8 cellular contexts compared by ENCODE assay signal in genomic region chr3:12158387-12159226, GRCh38. TPM values are rescaled to one million over a fixed set of nuclear protein-coding genes. Genes with fewer than 3 reads are reported as not detected.
A peak's percentile ranks its signal among the peaks of the same experiment; 100 is the strongest.
DNase-seq lines count a peak whose midpoint lies in the region; ATAC-seq and TF ChIP-seq lines count a peak whose summit lies in the region.

TSS of gene TIMP4 (minus strand) at chr3:12158912. CDS start at chr3:12158840, 72 bp downstream.

- intact Hi-C loops in Caco-2 (cut with micrococcal nuclease; ENCODE audit: unreplicated experiment), result no loop called here

- POLR2A ChIA-PET in Caco-2 (lab: Charles Lee), result no interaction called here

- no peak within 1 kb of the TSS for H3K23ac ChIP-seq in trophoblast cell (ENCODE audit: low read length)

- H3K27ac Mint-ChIP-seq in Caco-2 (ENCODE audit: unreplicated experiment) (peak within 1 kb of the TSS; percentile 5), glutamatergic neuron (ENCODE audit: unreplicated experiment) (peak within 1 kb of the TSS; percentile 52)

- H3K79me1 ChIP-seq in trophoblast cell (ENCODE audit: low read length), result peaks cover 10% of the 10 kb centered on the region

- H3K36me3 Mint-ChIP-seq in Caco-2 (ENCODE audit: insufficient read depth, unreplicated experiment), result no peaks in the 10 kb centered on the region
- no peaks in the 10 kb centered on the region for H3K36me3 Mint-ChIP-seq in glutamatergic neuron (ENCODE audit: unreplicated experiment)

- ATAC-seq in GM21786 (IDR thresholded peaks at IDR 0.05; ENCODE audit: unreplicated experiment) (no peak), HG03354 (IDR thresholded peaks at IDR 0.05; ENCODE audit: poor library complexity, severe bottlenecking, unreplicated experiment) (no peak), HG02610 (IDR thresholded peaks at IDR 0.05; ENCODE audit: unreplicated experiment) (no peak)

- no peaks in the 10 kb centered on the region for H3K9me3 Mint-ChIP-seq in Caco-2 (ENCODE audit: unreplicated experiment)
- peaks cover 1% of the 10 kb centered on the region for H3K9me3 Mint-ChIP-seq in glutamatergic neuron (ENCODE audit: unreplicated experiment)

- H3K4me1 ChIP-seq in Caco-2 (peaks cover 13% of the 10 kb centered on the region), trophoblast cell (ENCODE audit: control insufficient read depth in 1 of 2, insufficient read depth in 2 of 2, low read length in 2 of 2) (peaks cover 24 to 27% of the 10 kb centered on the region in 2 experiments)

- H3K4me3 ChIP-seq in Caco-2 (ENCODE audit: low read depth, low read length) (peak within 1 kb of the TSS; percentile 31), trophoblast cell (ENCODE audit: low read depth, low read length) (no peak within 1 kb of the TSS)

- WGBS in trophoblast cell (ENCODE audit: extremely low coverage, insufficient coverage, insufficient read length), result no CpG with 5 or more reads among the region's 34 CpGs

- H3K14ac ChIP-seq in trophoblast cell (ENCODE audit: low read length), result peak within 1 kb of the TSS; percentile 41

- no peak within 1 kb of the TSS for H2AK5ac ChIP-seq in trophoblast cell (ENCODE audit: low read length)

- H4K8ac ChIP-seq in trophoblast cell (ENCODE audit: low read depth, low read length), result peak within 1 kb of the TSS; percentile 62

- H3K4me1 Mint-ChIP-seq in Caco-2 (ENCODE audit: low read depth, unreplicated experiment), result peaks cover 6% of the 10 kb centered on the region
- H3K4me1 Mint-ChIP-seq in glutamatergic neuron (ENCODE audit: low read depth, unreplicated experiment), result peaks cover 6% of the 10 kb centered on the region

- H3K4me3 Mint-ChIP-seq in Caco-2 (ENCODE audit: unreplicated experiment), result peak within 1 kb of the TSS; percentile 38
- H3K4me3 Mint-ChIP-seq in glutamatergic neuron (ENCODE audit: unreplicated experiment), result no peak within 1 kb of the TSS

- H2AFZ ChIP-seq in trophoblast cell (ENCODE audit: insufficient read depth, low read length, poor library complexity), result peak within 1 kb of the TSS; percentile 17

- H3K18ac ChIP-seq in trophoblast cell (ENCODE audit: low read length), result peak within 1 kb of the TSS; percentile 27

- H2BK12ac ChIP-seq in trophoblast cell (ENCODE audit: low read length), result peak within 1 kb of the TSS; percentile 21

- peak within 1 kb of the TSS; percentile 51 for H3K4me2 ChIP-seq in trophoblast cell (ENCODE audit: low read length)

- no peaks in the 10 kb centered on the region for H3K27me3 ChIP-seq in Caco-2 (replicated peaks; ENCODE audit: control insufficient read depth, insufficient read depth, low read length)
- H3K27me3 ChIP-seq in trophoblast cell (ENCODE audit: insufficient read depth, low read length), result no peaks in the 10 kb centered on the region

- CTCF ChIA-PET in Caco-2 (lab: Charles Lee), result no interaction called here

- no peaks in the 10 kb centered on the region for H3K36me3 ChIP-seq in Caco-2 (ENCODE audit: control insufficient read depth, insufficient read depth, low read length)
- no peaks in the 10 kb centered on the region for H3K36me3 ChIP-seq in trophoblast cell (ENCODE audit: control insufficient read depth in 1 of 2, insufficient read depth in 2 of 2, low read length in 2 of 2)

- H3K9me3 ChIP-seq in Caco-2 (no peaks in the 10 kb centered on the region), trophoblast cell (ENCODE audit: insufficient read depth, low read depth, low read length) (no peaks in the 10 kb centered on the region)

- DNase-seq in Caco-2, result peak; percentile 30 to 66
- DNase-seq in RPMI8226, result peak; percentile 23
- DNase-seq in glutamatergic neuron, result peak; percentile 25
- DNase-seq in trophoblast cell, result peak; percentile 49 to 73
- DNase-seq in activated effector memory CD4-positive, alpha-beta T cell treated with Interleukin-2 at 50 U/mL for 16 hours, result no peak

- BruUV-seq in Caco-2 (replicated peaks; lab: Mats Ljungman, UMichigan), result no TSS peak

- no peak within 1 kb of the TSS for H3K9ac ChIP-seq in trophoblast cell (ENCODE audit: low read length)

- peak within 1 kb of the TSS; percentile 56 for H4K91ac ChIP-seq in trophoblast cell (ENCODE audit: low read depth, low read length)

- H3K27ac ChIP-seq in trophoblast cell (ENCODE audit: low read depth, low read length), result no peak within 1 kb of the TSS

- no peak within 1 kb of the TSS for H2BK5ac ChIP-seq in trophoblast cell (ENCODE audit: low read depth, low read length, poor library complexity)

- H3K27me3 Mint-ChIP-seq in Caco-2 (ENCODE audit: insufficient read depth, unreplicated experiment) (no peaks in the 10 kb centered on the region), glutamatergic neuron (ENCODE audit: unreplicated experiment) (peaks cover 6% of the 10 kb centered on the region)

- H3K79me2 ChIP-seq in trophoblast cell (ENCODE audit: control insufficient read depth, insufficient read depth, low read length, poor library complexity), result no peaks in the 10 kb centered on the region

- H2BK120ac ChIP-seq in trophoblast cell (ENCODE audit: insufficient read depth, low read length, poor library complexity), result no peak within 1 kb of the TSS

- TF ChIP-seq CTCF in Caco-2 (IDR thresholded peaks at IDR 0.05; ENCODE audit: insufficient read depth in 1 of 2, low read depth in 1 of 2, low read length in 1 of 2, severe bottlenecking in 1 of 2, unreplicated experiment in 1 of 2), result no peak
- no peak for TF ChIP-seq CTCF in glutamatergic neuron (IDR thresholded peaks at IDR 0.05; ENCODE audit: partially characterized antibody, unreplicated experiment)

- no peak within 1 kb of the TSS for H3K4ac ChIP-seq in trophoblast cell (ENCODE audit: low read depth, low read length)

- no peak within 1 kb of the TSS for H4K12ac ChIP-seq in trophoblast cell (ENCODE audit: low read depth, low read length)

RNA-seq across cellular contexts. Expression of gene TIMP4, which starts in this region (rescaled TPM):
- 1.4 and 1.6 TPM in 2 replicates for total RNA-seq in Caco-2 (2022)
- total RNA-seq in glutamatergic neuron (ENCODE audit: unreplicated experiment), result not detected
- 9.0 and 10.2 TPM in 2 replicates for polyA plus RNA-seq in trophoblast cell (2013)

Comparison
In these comparisons a context has a peak if more than half of its experiments do, and no peak if none do; other contexts are left out.
1. Peak in DNase-seq in glutamatergic neuron; RNA of the gene not detected or under 1 TPM.